In the genomic region with DNA sequence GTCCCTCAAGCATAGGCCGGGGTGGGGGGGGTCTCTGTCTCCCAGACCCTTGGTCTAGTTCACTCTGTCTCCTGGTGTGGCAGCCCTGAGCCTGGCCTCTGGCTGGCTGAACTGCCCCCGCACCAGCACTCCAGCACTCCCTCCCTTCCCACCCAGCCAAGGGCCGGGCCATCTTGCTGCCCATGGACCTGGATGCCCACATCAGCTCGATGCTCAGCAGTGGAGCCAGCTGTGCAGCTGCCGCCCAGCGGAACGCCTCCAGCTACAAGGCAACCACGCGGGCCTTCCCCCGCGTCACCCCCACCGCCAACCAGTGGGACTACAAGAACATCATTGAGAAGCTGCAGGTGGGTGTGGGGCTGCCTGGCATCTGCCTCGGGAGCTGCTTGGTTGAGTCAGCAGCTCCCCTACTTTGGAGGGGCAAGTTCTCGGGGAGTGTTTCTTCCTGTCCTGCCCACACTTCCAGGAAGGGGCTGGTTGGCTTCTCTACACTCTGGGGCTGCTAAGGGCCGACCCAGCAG, we compare ENCODE assay signal across 9 cellular contexts. TPM values are rescaled to one million over a fixed set of nuclear protein-coding genes. Genes with fewer than 3 reads are reported as not detected.
DNase-seq lines count a peak whose midpoint lies in the region; TF ChIP-seq lines count a peak whose summit lies in the region.
"Had no signal": no experiment of that assay in that cellular context is flagged by ENCODE, and none has a peak within 500 bp of the region (broad histone marks: within the 10 kb centered on the region; RNA-seq: fewer than 3 reads in every experiment).

No MANE protein-coding gene starts in this region.

- TF ChIP-seq POLR2A in tibial nerve (IDR thresholded peaks at IDR 0.05) = no peak

- no peak overlapping the region for H3K4me3 ChIP-seq in tibial nerve

- H3K27ac ChIP-seq in tibial nerve = peak overlapping the region; percentile 6 to 80 (median 58)

- TF ChIP-seq EP300 in tibial nerve (IDR thresholded peaks at IDR 0.05) = peak in 1 of 2 donors; percentile 39

- TF ChIP-seq CTCF in tibial nerve (IDR thresholded peaks at IDR 0.05) = peak in 1 of 5 experiments; percentile 27

- H3K27me3 ChIP-seq in tibial nerve = no peaks in the 10 kb centered on the region

- H3K9me3 ChIP-seq in tibial nerve = no peaks in the 10 kb centered on the region

- peaks cover 0 to 21% (median 2%) of the 10 kb centered on the region in 4 donors for H3K4me1 ChIP-seq in tibial nerve

- DNase-seq in stimulated activated naive CD4-positive, alpha-beta T cell treated with Interleukin-2 at 50 U/mL for 16 hours (lab: John Stamatoyannopoulos, UW) = peak; percentile 54
- DNase-seq in stimulated activated naive CD4-positive, alpha-beta T cell (lab: John Stamatoyannopoulos, UW) = no peak
- peak; percentile 82 for DNase-seq in activated effector memory CD4-positive, alpha-beta T cell treated with anti-CD3 and anti-CD28 coated beads, Interleukin-2, amount 50 U/mL, for 16 hours
- DNase-seq in nucleus accumbens (lab: John Stamatoyannopoulos, UW) (peak in 53 of 56 donors; percentile 7 to 89 (median 70)), tibial nerve (ENCODE audit: low spot score in 2 of 2) (no peak), NCI-H226 (no peak), SW480 (ENCODE audit: low spot score) (no peak)
- no peak for DNase-seq in effector CD4-positive, alpha-beta T cell
- DNase-seq: NCI-H1694 had no signal

- peaks cover 5 to 100% (median 47%) of the 10 kb centered on the region in 3 donors for H3K36me3 ChIP-seq in tibial nerve

- 51 to 64% methylated on average over 12 to 15 of the region's 15 CpGs for WGBS in tibial nerve, 2 donors

RNA-seq across cellular contexts. Expression of a gene that starts 28.4 kb away (rescaled TPM):
- total RNA-seq in tibial nerve = 10 to 100 TPM; 14.5 to 29.7 (median 23.4) TPM

Comparison
In these comparisons a context has a peak if more than half of its experiments do, and no peak if none do; other contexts are left out.
1. DNase-seq: peak in stimulated activated naive CD4-positive, alpha-beta T cell treated with Interleukin-2 at 50 U/mL for 16 hours (single experiment), activated effector memory CD4-positive, alpha-beta T cell treated with anti-CD3 and anti-CD28 coated beads, Interleukin-2, amount 50 U/mL, for 16 hours (single experiment) and nucleus accumbens (53 of 56); none in stimulated activated naive CD4-positive, alpha-beta T cell (0 of 6), tibial nerve (0 of 2), effector CD4-positive, alpha-beta T cell (single experiment), NCI-H226 (single experiment) and SW480 (single experiment).